ENCODE assay signal across 1 cellular context in genomic region chr3:71206305-71206704, GRCh38.
TF ChIP-seq lines count a peak whose summit lies in the region.

No MANE protein-coding gene starts in this region.

TF ChIP-seq in endothelial cell of umbilical vein, 7 proteins besides CTCF, POLR2A, EP300 and RAD21:
- TF ChIP-seq MAX (IDR thresholded peaks at IDR 0.05; ENCODE audit: insufficient read depth, insufficient read length): no peak
- TF ChIP-seq POLR2AphosphoS5 (IDR thresholded peaks at IDR 0.05; ENCODE audit: insufficient read depth, low read depth, low read length): no peak
- no peak for TF ChIP-seq MYC (IDR thresholded peaks at IDR 0.05; ENCODE audit: low read depth, low read length)
- TF ChIP-seq EZH2 (IDR thresholded peaks at IDR 0.05; ENCODE audit: borderline replicate concordance, low read depth, low read length, severe bottlenecking): no peak
- no peak for TF ChIP-seq GATA2 (IDR thresholded peaks at IDR 0.05; ENCODE audit: insufficient read depth, insufficient read length, low read depth, low read length)
- no peak for TF ChIP-seq FOS (IDR thresholded peaks at IDR 0.05; ENCODE audit: borderline replicate concordance, insufficient read depth, low read length)
- no peak for TF ChIP-seq JUN (IDR thresholded peaks at IDR 0.05; ENCODE audit: borderline replicate concordance, insufficient read depth, insufficient read length, low read depth)
TF ChIP-seq in endothelial cell of umbilical vein: peak in this region for 0.
